In the genomic region with DNA sequence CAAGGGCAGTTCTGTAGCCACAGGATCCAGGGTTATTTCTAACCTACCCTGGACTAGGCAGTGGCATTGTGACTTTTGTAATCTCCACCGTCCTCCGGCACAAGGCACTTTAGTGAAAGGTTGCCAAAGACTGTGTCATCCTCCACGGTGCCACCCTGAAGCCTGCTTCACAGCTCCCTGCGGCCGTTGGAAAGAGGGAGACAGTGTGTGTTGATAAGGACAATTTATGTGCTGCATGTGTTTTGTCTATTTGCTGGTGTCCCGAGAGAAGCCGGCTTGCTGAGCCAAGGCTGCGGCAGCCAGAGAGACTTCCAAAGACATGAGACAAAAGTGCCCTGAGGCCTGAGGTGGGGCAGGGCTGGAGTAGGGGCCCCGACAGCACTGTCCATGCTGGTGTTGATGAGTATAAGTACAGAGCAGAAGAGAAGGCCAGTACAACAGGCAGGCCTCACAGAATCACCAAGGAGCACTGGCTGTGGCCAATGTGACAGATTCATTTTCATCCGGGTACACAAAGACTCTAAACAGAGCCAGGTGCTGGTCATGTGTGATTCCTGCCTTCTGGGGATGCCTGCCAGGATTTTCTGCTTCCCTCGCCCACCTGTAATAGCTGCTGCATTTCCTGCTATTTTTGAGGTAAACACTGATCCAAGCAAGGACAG, we compare ENCODE assay signal across 13 cellular contexts. TPM values are rescaled to one million over a fixed set of nuclear protein-coding genes. Genes with fewer than 3 reads are reported as not detected.
DNase-seq lines count a peak whose midpoint lies in the region; ATAC-seq and TF ChIP-seq lines count a peak whose summit lies in the region.
"Had no signal": no experiment of that assay in that cellular context is flagged by ENCODE, and none has a peak within 500 bp of the region (broad histone marks: within the 10 kb centered on the region; RNA-seq: fewer than 3 reads in every experiment).

No MANE protein-coding gene starts in this region.

- peaks cover 37% of the 10 kb centered on the region for H3K4me1 ChIP-seq in neural progenitor cell

- H3K9me3 Mint-ChIP-seq in neural progenitor cell = no peaks in the 10 kb centered on the region
- H3K9me3 Mint-ChIP-seq: activated T-helper 17 cell treated with anti-CD3 and anti-CD28 coated beads, Interleukin-2, amount 50 U/mL, for 72 hours had no signal

- H3F3A ChIP-seq in neural progenitor cell (ENCODE audit: low read depth) = no peaks in the 10 kb centered on the region

- H3K79me2 ChIP-seq in neural progenitor cell (ENCODE audit: low read depth) = no peaks in the 10 kb centered on the region

- H3K4me3 ChIP-seq in neural progenitor cell = no peak overlapping the region
- H3K4me3 ChIP-seq: BLaER1 treated with 17β-estradiol and CSF1 and Interleukin-3, amounts not matched to agents 10 nM and 100 nM; cardiac muscle cell had no signal

- H3K4me1 Mint-ChIP-seq in neural progenitor cell = peaks cover 35% of the 10 kb centered on the region
- H3K4me1 Mint-ChIP-seq: activated T-helper 17 cell treated with anti-CD3 and anti-CD28 coated beads, Interleukin-2, amount 50 U/mL, for 72 hours had no signal

- ATAC-seq in GM19452 (IDR thresholded peaks at IDR 0.05; ENCODE audit: unreplicated experiment) (no peak), GM21529 (IDR thresholded peaks at IDR 0.05; ENCODE audit: unreplicated experiment) (no peak), HG02938 (IDR thresholded peaks at IDR 0.05; ENCODE audit: unreplicated experiment) (no peak)
- ATAC-seq: activated T-helper 17 cell treated with anti-CD3 and anti-CD28 coated beads, Interleukin-2, amount 50 U/mL, for 72 hours had no signal

- DNase-seq in DMS153 (lab: John Stamatoyannopoulos, UW) (peak; percentile 26), NCI-H2081 (lab: John Stamatoyannopoulos, UW) (peak; percentile 68 to 92), ecto neural progenitor cell (ENCODE audit: low spot score) (peak; percentile 41), neural progenitor cell (ENCODE audit: low spot score) (no peak), hippocampal formation (lab: John Stamatoyannopoulos, UW) (no peak)
- DNase-seq: GOT3, NCI-H226 had no signal

- H3K36me3 ChIP-seq in neural progenitor cell = no peaks in the 10 kb centered on the region
- H3K36me3 ChIP-seq: BLaER1 treated with 17β-estradiol and CSF1 and Interleukin-3, amounts not matched to agents 10 nM and 100 nM; cardiac muscle cell had no signal

- no peak overlapping the region for H3K9ac ChIP-seq in neural progenitor cell
- H3K9ac ChIP-seq: BLaER1 treated with 17β-estradiol and CSF1 and Interleukin-3, amounts not matched to agents 10 nM and 100 nM had no signal

- H3K27ac Mint-ChIP-seq in neural progenitor cell = peak overlapping the region; percentile 90
- H3K27ac Mint-ChIP-seq: activated T-helper 17 cell treated with anti-CD3 and anti-CD28 coated beads, Interleukin-2, amount 50 U/mL, for 72 hours had no signal

- H3K4me2 ChIP-seq in neural progenitor cell = no peak overlapping the region
- H3K4me2 ChIP-seq: BLaER1 treated with 17β-estradiol and CSF1 and Interleukin-3, amounts not matched to agents 10 nM and 100 nM had no signal

- H3K27me3 ChIP-seq in neural progenitor cell = no peaks in the 10 kb centered on the region
- H3K27me3 ChIP-seq: BLaER1 treated with 17β-estradiol and CSF1 and Interleukin-3, amounts not matched to agents 10 nM and 100 nM; cardiac muscle cell had no signal

- no peaks in the 10 kb centered on the region for H3K36me3 Mint-ChIP-seq in neural progenitor cell

- no peaks in the 10 kb centered on the region for H4K20me1 ChIP-seq in neural progenitor cell (ENCODE audit: low read depth)
- H4K20me1 ChIP-seq: BLaER1 treated with 17β-estradiol and CSF1 and Interleukin-3, amounts not matched to agents 10 nM and 100 nM had no signal

- no peak overlapping the region for H2AFZ ChIP-seq in neural progenitor cell (replicated peaks)

- no peak for TF ChIP-seq CTCF in neural progenitor cell (IDR thresholded peaks at IDR 0.05)

- H3K27me3 Mint-ChIP-seq in neural progenitor cell (ENCODE audit: insufficient read depth, low read depth) = peaks cover 4% of the 10 kb centered on the region

- no peaks in the 10 kb centered on the region for H3K9me3 ChIP-seq in neural progenitor cell (ENCODE audit: low read depth)
- H3K9me3 ChIP-seq: BLaER1 treated with 17β-estradiol and CSF1 and Interleukin-3, amounts not matched to agents 10 nM and 100 nM had no signal

- H3K4me3 Mint-ChIP-seq in neural progenitor cell = no peak overlapping the region
- H3K4me3 Mint-ChIP-seq: activated T-helper 17 cell treated with anti-CD3 and anti-CD28 coated beads, Interleukin-2, amount 50 U/mL, for 72 hours had no signal

- H3K27ac ChIP-seq in neural progenitor cell = no peak overlapping the region
- H3K27ac ChIP-seq: BLaER1 treated with 17β-estradiol and CSF1 and Interleukin-3, amounts not matched to agents 10 nM and 100 nM; cardiac muscle cell had no signal

RNA-seq across cellular contexts. Expression of a gene that starts 40.8 kb away (rescaled TPM):
- total RNA-seq in neural progenitor cell (ENCODE audit: low replicate concordance) = 2.4 and 4.0 TPM in 2 replicates

Comparison
In these comparisons a context has a peak if more than half of its experiments do, and no peak if none do; other contexts are left out.
1. DNase-seq: peak in DMS153 (single experiment), NCI-H2081 (2 of 2) and ecto neural progenitor cell (single experiment); none in neural progenitor cell (single experiment) and hippocampal formation (0 of 2).